8 cellular contexts compared by ENCODE assay signal in genomic region chr12:120725151-120725658, GRCh38. TPM values are rescaled to one million over a fixed set of nuclear protein-coding genes. Genes with fewer than 3 reads are reported as not detected.
DNase-seq lines count a peak whose midpoint lies in the region; ATAC-seq and TF ChIP-seq lines count a peak whose summit lies in the region.

No MANE protein-coding gene starts in this region.

- H3K27me3 Mint-ChIP-seq in activated T-cell treated with anti-CD3 and anti-CD28 coated beads, Interleukin-2, amount 50 U/mL, for 72 hours (ENCODE audit: low read depth): no peaks in the 10 kb centered on the region

- H3K4me3 Mint-ChIP-seq in activated T-cell treated with anti-CD3 and anti-CD28 coated beads, Interleukin-2, amount 50 U/mL, for 72 hours: peak overlapping the region; percentile 82 to 92

- no peak for DNase-seq in activated T-cell treated with anti-CD3 and anti-CD28 coated beads, Interleukin-2, amount 50 U/mL, for 72 hours
- no peak for DNase-seq in activated T-cell treated with anti-CD3 and anti-CD28 coated beads, Interleukin-2, amount 50 U/mL, for 1 hour
- DNase-seq in iPS-NIHi7 (ENCODE audit: extremely low spot score) (peak; percentile 34), thyroid gland (no peak), NCI-H1048 (lab: John Stamatoyannopoulos, UW) (no peak), C1 segment of cervical spinal cord (lab: John Stamatoyannopoulos, UW) (no peak)
- DNase-seq in stimulated activated CD4-positive, alpha-beta T cell treated with anti-CD3 and anti-CD28 coated beads, Interleukin-12 subunit alpha, Interleukin-12 subunit beta, amount 100 ng/mL, for 4 hours: no peak

- TF ChIP-seq POLR2A in thyroid gland (IDR thresholded peaks at IDR 0.05): no peak

- no peaks in the 10 kb centered on the region for H3K27me3 ChIP-seq in thyroid gland

- H3K36me3 Mint-ChIP-seq in activated T-cell treated with anti-CD3 and anti-CD28 coated beads, Interleukin-2, amount 50 U/mL, for 72 hours (ENCODE audit: insufficient read depth in 2 of 2): peaks cover 0 to 13% of the 10 kb centered on the region in 2 donors

- peaks cover 26% of the 10 kb centered on the region for H3K4me1 Mint-ChIP-seq in activated T-cell treated with anti-CD3 and anti-CD28 coated beads, Interleukin-2, amount 50 U/mL, for 72 hours (ENCODE audit: low read depth)

- intact Hi-C loops in thyroid gland (cut with DNase I): loop anchor here (10.0 kb wide), 1 partner anchor 180 kb away; the partner anchor contains the start of gene SPPL3

- no peaks in the 10 kb centered on the region for H3K9me3 Mint-ChIP-seq in activated T-cell treated with anti-CD3 and anti-CD28 coated beads, Interleukin-2, amount 50 U/mL, for 72 hours

- WGBS in thyroid gland, 2 donors: 16 to 19% methylated on average over 14 of the region's 14 CpGs

- H3K27ac ChIP-seq in thyroid gland: peak overlapping the region; percentile 2 to 87 (median 51)

- no peak for ATAC-seq in activated T-cell treated with anti-CD3 and anti-CD28 coated beads, Interleukin-2, amount 50 U/mL, for 72 hours (replicated peaks in 1 of 2)

- H3K4me3 ChIP-seq in WI38 (ENCODE audit: low read depth, low read length) (peak overlapping the region; percentile 72), thyroid gland (replicated peaks in 1 of 3) (peak overlapping the region in 2 of 3 donors; percentile 80 to 81)

- H3K9me3 ChIP-seq in thyroid gland: no peaks in the 10 kb centered on the region

- H3K36me3 ChIP-seq in thyroid gland: peaks cover 27 to 28% of the 10 kb centered on the region in 2 donors

- TF ChIP-seq CTCF in WI38 (IDR thresholded peaks at IDR 0.05; ENCODE audit: low read depth, low read length) (no peak), thyroid gland (IDR thresholded peaks at IDR 0.05) (no peak)

- H3K27ac Mint-ChIP-seq in activated T-cell treated with anti-CD3 and anti-CD28 coated beads, Interleukin-2, amount 50 U/mL, for 72 hours: no peak overlapping the region

- H3K4me1 ChIP-seq in thyroid gland: peaks cover 7 to 22% of the 10 kb centered on the region in 2 donors

RNA-seq across cellular contexts. Expression of gene ACADS, which starts 0.4 kb away (rescaled TPM):
- 10 to 100 TPM; 17.8 to 20.0 TPM for total RNA-seq in activated T-cell treated with anti-CD3 and anti-CD28 coated beads, Interleukin-2, amount 50 U/mL, for 72 hours
- total RNA-seq in thyroid gland: 10 to 100 TPM; 40.8 to 85.9 (median 65.1) TPM

RNA-seq across cellular contexts. Expression of gene UNC119B, which starts 14.9 kb away (rescaled TPM):
- 10 to 100 TPM; 31.2 to 40.5 TPM for total RNA-seq in activated T-cell treated with anti-CD3 and anti-CD28 coated beads, Interleukin-2, amount 50 U/mL, for 72 hours
- total RNA-seq in thyroid gland: 10 to 100 TPM; 44.1 to 65.3 (median 61.6) TPM

RNA-seq across cellular contexts. Expression of gene MLEC, which starts 38.3 kb away (rescaled TPM):
- 10 to 100 TPM; 75.7 to 88.9 TPM for total RNA-seq in activated T-cell treated with anti-CD3 and anti-CD28 coated beads, Interleukin-2, amount 50 U/mL, for 72 hours
- total RNA-seq in thyroid gland: 100 to 1,000 TPM; 122 to 288 (median 187) TPM
